1 cellular context compared by ENCODE assay signal in the genomic region with DNA sequence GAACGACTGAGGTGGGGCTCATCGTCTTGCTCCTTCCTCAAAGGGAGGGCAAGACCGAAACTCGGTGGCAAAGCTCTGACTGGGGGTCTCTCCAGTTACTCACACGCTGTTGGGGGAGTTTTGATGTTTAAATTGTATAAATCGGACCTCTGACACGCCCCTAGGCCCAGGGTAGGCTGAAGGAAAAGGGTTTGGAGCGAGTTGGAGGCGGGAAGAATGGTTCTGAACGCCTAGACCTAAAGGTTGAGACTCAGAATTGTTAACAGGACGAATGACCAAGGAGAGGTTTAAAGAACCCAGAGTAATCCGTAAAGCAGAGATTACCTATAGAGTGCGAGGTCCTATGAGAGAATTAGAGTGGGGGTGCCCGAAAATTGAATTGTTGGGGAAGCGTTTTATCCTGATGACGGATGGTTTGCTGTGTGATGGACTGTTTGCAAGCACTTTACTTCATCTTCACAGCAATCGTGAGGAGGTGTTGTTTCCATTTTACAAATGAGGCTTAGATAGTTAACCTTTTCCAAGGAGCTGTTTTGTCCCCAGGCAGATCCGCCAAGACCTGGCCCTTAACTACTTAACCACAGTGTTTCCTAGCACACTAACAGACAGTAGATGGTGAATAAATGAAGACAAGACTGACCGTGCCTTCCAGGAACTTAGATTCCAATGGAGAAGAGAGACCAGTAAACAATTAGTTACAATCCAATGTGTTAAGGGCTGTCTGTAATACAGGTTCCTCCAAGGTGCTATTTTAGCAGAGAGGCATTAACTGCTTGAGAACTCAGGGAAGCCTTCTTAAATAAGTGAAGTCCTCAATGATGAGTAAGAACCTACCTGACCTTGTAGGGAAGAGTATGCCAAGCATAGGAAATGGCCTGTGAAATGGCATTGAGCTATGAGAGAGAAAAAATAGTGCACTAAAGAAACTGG.
TF ChIP-seq lines count a peak whose summit lies in the region.

No MANE protein-coding gene starts in this region.

TF ChIP-seq in HepG2, 621 proteins besides CTCF, POLR2A, EP300 and RAD21 (continued from another document and continues in another):
- TF ChIP-seq, protein P1, sequence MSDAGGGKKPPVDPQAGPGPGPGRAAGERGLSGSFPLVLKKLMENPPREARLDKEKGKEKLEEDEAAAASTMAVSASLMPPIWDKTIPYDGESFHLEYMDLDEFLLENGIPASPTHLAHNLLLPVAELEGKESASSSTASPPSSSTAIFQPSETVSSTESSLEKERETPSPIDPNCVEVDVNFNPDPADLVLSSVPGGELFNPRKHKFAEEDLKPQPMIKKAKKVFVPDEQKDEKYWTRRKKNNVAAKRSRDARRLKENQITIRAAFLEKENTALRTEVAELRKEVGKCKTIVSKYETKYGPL (CRISPR knock-in tag; IDR thresholded peaks at IDR 0.05), result no peak
- no peak for TF ChIP-seq ZMAT3 (CRISPR knock-in tag; conservative IDR thresholded peaks at IDR 0.05)
- peak; percentile 11 for TF ChIP-seq XRCC5 (optimal IDR thresholded peaks at IDR 0.05; ENCODE audit: low read length)
- TF ChIP-seq PRDM15 (CRISPR knock-in tag; IDR thresholded peaks at IDR 0.05), result 0 out of 2 replicates have a peak, but pooled peaks have one; percentile 9
- 0 out of 2 replicates have a peak, but pooled peaks have one; percentile 15 for TF ChIP-seq ZNF605 (CRISPR knock-in tag; IDR thresholded peaks at IDR 0.05)
- TF ChIP-seq SIN3A (IDR thresholded peaks at IDR 0.05; ENCODE audit: borderline replicate concordance, low read depth, low read length), result no peak
- 0 out of 2 replicates have a peak, but pooled peaks have one; percentile 7 for TF ChIP-seq REL (CRISPR knock-in tag; conservative IDR thresholded peaks at IDR 0.05)
- no peak for TF ChIP-seq ZFP1 (CRISPR knock-in tag; IDR thresholded peaks at IDR 0.05)
- no peak for TF ChIP-seq NCOA2 (CRISPR knock-in tag; IDR thresholded peaks at IDR 0.05)
- TF ChIP-seq MAZ (IDR thresholded peaks at IDR 0.05; ENCODE audit: borderline replicate concordance, low read depth, low read length), result no peak
- no peak for TF ChIP-seq MAZ (CRISPR knock-in tag; IDR thresholded peaks at IDR 0.05; ENCODE audit: low read depth)
- TF ChIP-seq, protein P2, sequence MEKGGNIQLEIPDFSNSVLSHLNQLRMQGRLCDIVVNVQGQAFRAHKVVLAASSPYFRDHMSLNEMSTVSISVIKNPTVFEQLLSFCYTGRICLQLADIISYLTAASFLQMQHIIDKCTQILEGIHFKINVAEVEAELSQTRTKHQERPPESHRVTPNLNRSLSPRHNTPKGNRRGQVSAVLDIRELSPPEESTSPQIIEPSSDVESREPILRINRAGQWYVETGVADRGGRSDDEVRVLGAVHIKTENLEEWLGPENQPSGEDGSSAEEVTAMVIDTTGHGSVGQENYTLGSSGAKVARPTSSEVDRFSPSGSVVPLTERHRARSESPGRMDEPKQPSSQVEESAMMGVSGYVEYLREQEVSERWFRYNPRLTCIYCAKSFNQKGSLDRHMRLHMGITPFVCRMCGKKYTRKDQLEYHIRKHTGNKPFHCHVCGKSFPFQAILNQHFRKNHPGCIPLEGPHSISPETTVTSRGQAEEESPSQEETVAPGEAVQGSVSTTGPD (CRISPR knock-in tag; IDR thresholded peaks at IDR 0.05), result no peak
- TF ChIP-seq, protein P3, sequence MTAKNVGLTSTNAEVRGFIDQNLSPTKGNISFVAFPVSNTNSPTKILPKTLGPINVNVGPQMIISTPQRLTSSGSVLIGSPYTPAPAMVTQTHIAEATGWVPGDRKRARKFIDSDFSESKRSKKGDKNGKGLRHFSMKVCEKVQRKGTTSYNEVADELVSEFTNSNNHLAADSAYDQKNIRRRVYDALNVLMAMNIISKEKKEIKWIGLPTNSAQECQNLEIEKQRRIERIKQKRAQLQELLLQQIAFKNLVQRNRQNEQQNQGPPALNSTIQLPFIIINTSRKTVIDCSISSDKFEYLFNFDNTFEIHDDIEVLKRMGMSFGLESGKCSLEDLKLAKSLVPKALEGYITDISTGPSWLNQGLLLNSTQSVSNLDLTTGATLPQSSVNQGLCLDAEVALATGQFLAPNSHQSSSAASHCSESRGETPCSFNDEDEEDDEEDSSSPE (CRISPR knock-in tag; IDR thresholded peaks at IDR 0.05), result no peak
- no peak for TF ChIP-seq KDM2A (CRISPR knock-in tag; IDR thresholded peaks at IDR 0.05; ENCODE audit: borderline replicate concordance, low read depth)
- no peak for TF ChIP-seq ATF2 (CRISPR knock-in tag; IDR thresholded peaks at IDR 0.05)
- TF ChIP-seq ELF1 (CRISPR knock-in tag; IDR thresholded peaks at IDR 0.05), result no peak
- TF ChIP-seq ZMAT5 (CRISPR knock-in tag; IDR thresholded peaks at IDR 0.05; ENCODE audit: borderline replicate concordance, low read depth), result no peak
- peak; percentile 21; the same call in 1 of the 2 replicates for TF ChIP-seq ZNF275 (CRISPR knock-in tag; IDR thresholded peaks at IDR 0.05; ENCODE audit: borderline replicate concordance)
- no peak for TF ChIP-seq ZNF83 (CRISPR knock-in tag; IDR thresholded peaks at IDR 0.05; ENCODE audit: borderline replicate concordance)
- no peak for TF ChIP-seq ZNF253 (CRISPR knock-in tag; IDR thresholded peaks at IDR 0.05; ENCODE audit: borderline replicate concordance)
- TF ChIP-seq HNRNPL (IDR thresholded peaks at IDR 0.05; ENCODE audit: low read depth, low read length), result no peak
- TF ChIP-seq REPIN1 (CRISPR knock-in tag; IDR thresholded peaks at IDR 0.05; ENCODE audit: borderline replicate concordance, low read depth), result no peak
- TF ChIP-seq ZNF24 (IDR thresholded peaks at IDR 0.05), result no peak
- TF ChIP-seq, protein P4, sequence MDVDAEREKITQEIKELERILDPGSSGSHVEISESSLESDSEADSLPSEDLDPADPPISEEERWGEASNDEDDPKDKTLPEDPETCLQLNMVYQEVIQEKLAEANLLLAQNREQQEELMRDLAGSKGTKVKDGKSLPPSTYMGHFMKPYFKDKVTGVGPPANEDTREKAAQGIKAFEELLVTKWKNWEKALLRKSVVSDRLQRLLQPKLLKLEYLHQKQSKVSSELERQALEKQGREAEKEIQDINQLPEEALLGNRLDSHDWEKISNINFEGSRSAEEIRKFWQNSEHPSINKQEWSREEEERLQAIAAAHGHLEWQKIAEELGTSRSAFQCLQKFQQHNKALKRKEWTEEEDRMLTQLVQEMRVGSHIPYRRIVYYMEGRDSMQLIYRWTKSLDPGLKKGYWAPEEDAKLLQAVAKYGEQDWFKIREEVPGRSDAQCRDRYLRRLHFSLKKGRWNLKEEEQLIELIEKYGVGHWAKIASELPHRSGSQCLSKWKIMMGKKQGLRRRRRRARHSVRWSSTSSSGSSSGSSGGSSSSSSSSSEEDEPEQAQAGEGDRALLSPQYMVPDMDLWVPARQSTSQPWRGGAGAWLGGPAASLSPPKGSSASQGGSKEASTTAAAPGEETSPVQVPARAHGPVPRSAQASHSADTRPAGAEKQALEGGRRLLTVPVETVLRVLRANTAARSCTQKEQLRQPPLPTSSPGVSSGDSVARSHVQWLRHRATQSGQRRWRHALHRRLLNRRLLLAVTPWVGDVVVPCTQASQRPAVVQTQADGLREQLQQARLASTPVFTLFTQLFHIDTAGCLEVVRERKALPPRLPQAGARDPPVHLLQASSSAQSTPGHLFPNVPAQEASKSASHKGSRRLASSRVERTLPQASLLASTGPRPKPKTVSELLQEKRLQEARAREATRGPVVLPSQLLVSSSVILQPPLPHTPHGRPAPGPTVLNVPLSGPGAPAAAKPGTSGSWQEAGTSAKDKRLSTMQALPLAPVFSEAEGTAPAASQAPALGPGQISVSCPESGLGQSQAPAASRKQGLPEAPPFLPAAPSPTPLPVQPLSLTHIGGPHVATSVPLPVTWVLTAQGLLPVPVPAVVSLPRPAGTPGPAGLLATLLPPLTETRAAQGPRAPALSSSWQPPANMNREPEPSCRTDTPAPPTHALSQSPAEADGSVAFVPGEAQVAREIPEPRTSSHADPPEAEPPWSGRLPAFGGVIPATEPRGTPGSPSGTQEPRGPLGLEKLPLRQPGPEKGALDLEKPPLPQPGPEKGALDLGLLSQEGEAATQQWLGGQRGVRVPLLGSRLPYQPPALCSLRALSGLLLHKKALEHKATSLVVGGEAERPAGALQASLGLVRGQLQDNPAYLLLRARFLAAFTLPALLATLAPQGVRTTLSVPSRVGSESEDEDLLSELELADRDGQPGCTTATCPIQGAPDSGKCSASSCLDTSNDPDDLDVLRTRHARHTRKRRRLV (CRISPR knock-in tag; IDR thresholded peaks at IDR 0.05), result no peak
- TF ChIP-seq SNAI1 (CRISPR knock-in tag; IDR thresholded peaks at IDR 0.05; ENCODE audit: borderline replicate concordance), result no peak
- 0 out of 2 replicates have a peak, but pooled peaks have one; percentile 17 for TF ChIP-seq ZNF790 (CRISPR knock-in tag; IDR thresholded peaks at IDR 0.05; ENCODE audit: borderline replicate concordance)
- no peak for TF ChIP-seq RNF219 (CRISPR knock-in tag; IDR thresholded peaks at IDR 0.05)
- no peak for TF ChIP-seq ZNF446 (CRISPR knock-in tag; IDR thresholded peaks at IDR 0.05)
- TF ChIP-seq SP1 (IDR thresholded peaks at IDR 0.05), result no peak
- TF ChIP-seq SP1 (CRISPR knock-in tag; IDR thresholded peaks at IDR 0.05), result no peak
- no peak for TF ChIP-seq ZKSCAN1 (IDR thresholded peaks at IDR 0.05; ENCODE audit: low read length)
- no peak for TF ChIP-seq ZNF570 (CRISPR knock-in tag; IDR thresholded peaks at IDR 0.05; ENCODE audit: borderline replicate concordance)
- TF ChIP-seq TSC22D2 (CRISPR knock-in tag; IDR thresholded peaks at IDR 0.05; ENCODE audit: borderline replicate concordance), result no peak
- TF ChIP-seq SP2 (CRISPR knock-in tag; IDR thresholded peaks at IDR 0.05), result no peak
- no peak for TF ChIP-seq MXI1 (IDR thresholded peaks at IDR 0.05; ENCODE audit: borderline replicate concordance, low read depth, low read length)
- TF ChIP-seq ZNF232 (CRISPR knock-in tag; IDR thresholded peaks at IDR 0.05; ENCODE audit: borderline replicate concordance), result no peak
- TF ChIP-seq ZNF766 (CRISPR knock-in tag; IDR thresholded peaks at IDR 0.05; ENCODE audit: borderline replicate concordance), result 0 out of 2 replicates have a peak, but pooled peaks have one; percentile 2
- peak; percentile 13; the same call in 1 of the 2 replicates for TF ChIP-seq KLF15 (CRISPR knock-in tag; IDR thresholded peaks at IDR 0.05; ENCODE audit: borderline replicate concordance)
